In genomic region chr12:119804011-119804641, GRCh38 we compare ENCODE assay signal across 8 cellular contexts.
DNase-seq lines count a peak whose midpoint lies in the region; ATAC-seq and TF ChIP-seq lines count a peak whose summit lies in the region.

No MANE protein-coding gene starts in this region.

- H3K4me1 ChIP-seq in iPS-20b (ENCODE audit: insufficient read depth, low read length) (peaks cover 11% of the 10 kb centered on the region), skeletal muscle tissue (ENCODE audit: control insufficient read depth in 3 of 3, insufficient read depth in 3 of 3, low read length in 3 of 3) (peaks cover 14 to 17% (median 15%) of the 10 kb centered on the region in 3 donors)

- TF ChIP-seq CTCF in brain (conservative IDR thresholded peaks at IDR 0.05): peak; percentile 67 to 70

- H3K36me3 Mint-ChIP-seq in brain: peaks cover 20% of the 10 kb centered on the region

- no peaks in the 10 kb centered on the region for H3K27me3 ChIP-seq in iPS-20b (ENCODE audit: insufficient read depth, low read length)
- H3K27me3 ChIP-seq in skeletal muscle tissue (ENCODE audit: control insufficient read depth in 3 of 3, insufficient read depth in 3 of 3, low read length in 3 of 3): no peaks in the 10 kb centered on the region

- no peak for ATAC-seq in HG03039 (IDR thresholded peaks at IDR 0.05; ENCODE audit: unreplicated experiment)

- H3K9me3 Mint-ChIP-seq in brain: peaks cover 2 to 7% (median 6%) of the 10 kb centered on the region in 5 experiments

- H3K36me3 ChIP-seq in iPS-20b (ENCODE audit: insufficient read depth, low read depth, low read length) (peaks cover 17% of the 10 kb centered on the region), skeletal muscle tissue (ENCODE audit: control insufficient read depth in 3 of 3, insufficient read depth in 3 of 3, low read length in 3 of 3) (no peaks in the 10 kb centered on the region)

- H3K4me1 Mint-ChIP-seq in brain: peaks cover 43% of the 10 kb centered on the region

- peak overlapping the region; percentile 77 to 91 (median 86) for H3K27ac Mint-ChIP-seq in brain

- H3K9ac ChIP-seq in iPS-20b (ENCODE audit: low read depth, low read length) (no peak overlapping the region), skeletal muscle tissue (ENCODE audit: low read depth in 1 of 3, low read length in 3 of 3) (peak overlapping the region in 1 of 3 donors; percentile 46)

- H3K27me3 Mint-ChIP-seq in brain: peaks cover 6% of the 10 kb centered on the region

- H3K27ac ChIP-seq in iPS-20b (ENCODE audit: low read length) (no peak overlapping the region), skeletal muscle tissue (ENCODE audit: low read depth, low read length) (no peak overlapping the region)

- H3K9me3 ChIP-seq in iPS-20b (ENCODE audit: insufficient read depth, low read depth, low read length) (peaks cover 11% of the 10 kb centered on the region), skeletal muscle tissue (ENCODE audit: control insufficient read depth in 3 of 3, low read length in 3 of 3) (no peaks in the 10 kb centered on the region)

- H3K4me3 ChIP-seq in iPS-20b (ENCODE audit: low read length) (peak overlapping the region; percentile 63), skeletal muscle tissue (ENCODE audit: low read length in 3 of 3) (peak overlapping the region; percentile 49 to 70 (median 65))

- peak; percentile 85 for DNase-seq in D341Med (ENCODE audit: low spot score)
- peak; percentile 49 for DNase-seq in LoVo (ENCODE audit: low spot score)
- no peak for DNase-seq in SKM-1 (lab: John Stamatoyannopoulos, UW; ENCODE audit: unreplicated experiment)
- DNase-seq in activated effector memory CD4-positive, alpha-beta T cell treated with Interleukin-2 at 50 U/mL for 16 hours: no peak

- peak overlapping the region; percentile 82 to 91 (median 86) for H3K4me3 Mint-ChIP-seq in brain

Comparison
In these comparisons a context has a peak if more than half of its experiments do, and no peak if none do; other contexts are left out.
1. DNase-seq: peak in D341Med (single experiment) and LoVo (single experiment); none in SKM-1 (single experiment) and activated effector memory CD4-positive, alpha-beta T cell treated with Interleukin-2 at 50 U/mL for 16 hours (single experiment).